8 cellular contexts compared by ENCODE assay signal in the genomic region with DNA sequence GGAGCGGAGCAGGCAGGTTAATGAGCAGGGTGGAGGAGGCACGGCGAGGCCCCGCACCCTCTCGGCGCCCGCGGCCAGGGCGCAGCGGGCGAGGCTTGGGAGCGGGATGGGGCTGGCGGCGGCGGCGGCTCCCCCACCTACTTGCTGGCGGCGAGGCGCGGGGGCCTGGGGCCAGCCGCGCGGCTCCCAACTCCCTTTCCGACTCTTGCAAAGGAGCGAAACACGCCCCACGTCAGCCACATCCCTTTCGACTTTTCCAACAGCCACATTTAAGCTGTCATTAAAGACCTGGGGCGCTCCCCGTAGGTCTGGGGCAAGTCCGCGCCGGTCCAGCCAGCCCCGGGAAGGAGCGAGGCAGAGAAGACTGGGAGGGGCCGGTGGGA. TPM values are rescaled to one million over a fixed set of nuclear protein-coding genes. Genes with fewer than 3 reads are reported as not detected.
DNase-seq lines count a peak whose midpoint lies in the region; ATAC-seq, FAIRE-seq and TF ChIP-seq lines count a peak whose summit lies in the region.

No MANE protein-coding gene starts in this region.

- TF ChIP-seq CTCF in PC-9 (conservative IDR thresholded peaks at IDR 0.05) (no peak), mammary epithelial cell (conservative IDR thresholded peaks at IDR 0.05 in 1 of 2, IDR thresholded peaks at IDR 0.05 in 1 of 2; ENCODE audit: extremely low read depth in 1 of 2, insufficient read depth in 1 of 2, low read depth in 1 of 2, low read length in 2 of 2) (no peak), keratinocyte (optimal IDR thresholded peaks at IDR 0.05 in 1 of 3, IDR thresholded peaks at IDR 0.05 in 1 of 3, conservative IDR thresholded peaks at IDR 0.05 in 1 of 3; ENCODE audit: extremely low read depth in 1 of 3, insufficient read depth in 2 of 3, low read length in 3 of 3) (no peak)

- peaks cover 4% of the 10 kb centered on the region for H3F3A ChIP-seq in PC-9 (ENCODE audit: insufficient read depth, low read depth)

- peak overlapping the region; percentile 75 for H3K27ac ChIP-seq in PC-9
- peak overlapping the region; percentile 80 for H3K27ac ChIP-seq in mammary epithelial cell (ENCODE audit: insufficient read depth, low read depth, low read length)
- peak overlapping the region; percentile 82 for H3K27ac ChIP-seq in keratinocyte (ENCODE audit: control insufficient read depth, insufficient read depth, low read length)

- H2AFZ ChIP-seq in PC-9: peak overlapping the region; percentile 86
- peak overlapping the region; percentile 75 for H2AFZ ChIP-seq in mammary epithelial cell (ENCODE audit: low read depth, low read length)
- H2AFZ ChIP-seq in keratinocyte (ENCODE audit: control insufficient read depth, low read length): no peak overlapping the region

- intact Hi-C loops in PC-9 (cut with micrococcal nuclease; ENCODE audit: unreplicated experiment) (loop anchor here (2.0 to 10.0 kb wide), 6 partner anchors 32 to 457 kb away; a partner anchor contains a TSS), mammary epithelial cell (cut with micrococcal nuclease) (loop anchor here (1.0 to 5.0 kb wide), 7 partner anchors 26 to 453 kb away; no protein-coding TSS in a partner anchor)

- H3K36me3 ChIP-seq in PC-9 (ENCODE audit: low read depth) (no peaks in the 10 kb centered on the region), mammary epithelial cell (ENCODE audit: insufficient read depth, low read length) (peaks cover 3% of the 10 kb centered on the region), keratinocyte (ENCODE audit: control insufficient read depth in 2 of 2, extremely low read depth in 1 of 2, insufficient read depth in 2 of 2, low read length in 2 of 2) (peaks cover 3 to 4% of the 10 kb centered on the region in 2 experiments)

- DNase-seq in AG20443 (ENCODE audit: low spot score) (peak; percentile 37), PC-9 (peak; percentile 30 to 45), mammary epithelial cell (peak; percentile 79), keratinocyte (ENCODE audit: low read depth, low spot score) (no peak)
- peak; percentile 18 for DNase-seq in stimulated activated naive CD8-positive, alpha-beta T cell treated with anti-CD3 and anti-CD28 coated beads, Interleukin-15, Interleukin-2, amounts not matched to agents 100 U/mL and 50 U/mL, for 24 hours

- POLR2A ChIA-PET in PC-9 (lab: Charles Lee; ENCODE audit: unreplicated experiment): interaction anchor here (0.6 to 0.7 kb wide), 2 partner anchors 19 to 68 kb away, joined by 3 to 4 read pairs; no protein-coding TSS in a partner anchor

- H3K4me3 ChIP-seq in PC-9 (peak overlapping the region; percentile 78), mammary epithelial cell (replicated peaks in 1 of 3; ENCODE audit: insufficient read depth in 1 of 3, low read depth in 2 of 3, low read length in 3 of 3) (peak overlapping the region; percentile 74 to 95 (median 89)), keratinocyte (ENCODE audit: control insufficient read depth in 2 of 3, extremely low read depth in 1 of 3, insufficient read depth in 2 of 3, low read depth in 1 of 3, low read length in 3 of 3) (peak overlapping the region; percentile 74 to 87 (median 79))

- H3K79me2 ChIP-seq in PC-9 (ENCODE audit: low read depth) (peaks cover 41% of the 10 kb centered on the region), mammary epithelial cell (ENCODE audit: insufficient read depth, low read length) (peaks cover 51% of the 10 kb centered on the region), keratinocyte (ENCODE audit: control insufficient read depth, insufficient read depth, low read length) (peaks cover 40% of the 10 kb centered on the region)

- no peaks in the 10 kb centered on the region for H3K9me1 ChIP-seq in keratinocyte (ENCODE audit: control insufficient read depth, extremely low read depth, insufficient read depth, low read length)

- in situ Hi-C loops in mammary epithelial cell (cut with MboI; ENCODE audit: low sequenced_read_pairs in 2 of 2): loop anchor here in 1 of 2 donors (10.0 kb wide), 1 partner anchor 64 kb away; no protein-coding TSS in a partner anchor

- H3K9me3 ChIP-seq in PC-9 (ENCODE audit: insufficient read depth, low read depth): no peaks in the 10 kb centered on the region
- no peaks in the 10 kb centered on the region for H3K9me3 ChIP-seq in mammary epithelial cell (replicated peaks; ENCODE audit: insufficient read depth, low read length)
- H3K9me3 ChIP-seq in keratinocyte (ENCODE audit: control insufficient read depth, low read depth, low read length): no peaks in the 10 kb centered on the region

- H3K4me1 ChIP-seq in PC-9 (replicated peaks; ENCODE audit: insufficient read depth) (peaks cover 26% of the 10 kb centered on the region), mammary epithelial cell (ENCODE audit: insufficient read depth, low read length) (peaks cover 23% of the 10 kb centered on the region), keratinocyte (ENCODE audit: control insufficient read depth, extremely low read depth, insufficient read depth, low read length) (peaks cover 35% of the 10 kb centered on the region)

- BruUV-seq in PC-9 (replicated peaks; lab: Mats Ljungman, UMichigan): no TSS peak
- BruUV-seq in mammary epithelial cell (replicated peaks; lab: Mats Ljungman, UMichigan): no TSS peak

- CTCF ChIA-PET in PC-9 (lab: Charles Lee): interaction anchor here (0.7 kb wide), 2 partner anchors 31 to 143 kb away, joined by 3 to 8 read pairs; no protein-coding TSS in a partner anchor
- CTCF ChIA-PET in mammary epithelial cell (lab: Charles Lee; ENCODE audit: low non-redundant PET): interaction anchor here (0.7 kb wide), 1 partner anchor 68 kb away, joined by 12 read pairs; no protein-coding TSS in a partner anchor

- FAIRE-seq in keratinocyte (lab: Jason Lieb, UNC): no peak

- H3K4me2 ChIP-seq in PC-9 (peak overlapping the region; percentile 87), mammary epithelial cell (ENCODE audit: insufficient read depth, low read depth, low read length) (peak overlapping the region; percentile 96), keratinocyte (ENCODE audit: control insufficient read depth, extremely low read depth, insufficient read depth, low read depth, low read length) (peak overlapping the region; percentile 85)

- no CpG with 5 or more reads among the region's 36 CpGs for WGBS in mammary epithelial cell (ENCODE audit: low coverage, missing lambda C conversion rate)

- H3K9ac ChIP-seq in mammary epithelial cell (ENCODE audit: insufficient read depth, low read length) (peak overlapping the region; percentile 85), keratinocyte (ENCODE audit: control insufficient read depth, extremely low read depth, insufficient read depth, low read length) (peak overlapping the region; percentile 82)

- dilution Hi-C loops in mammary epithelial cell (cut with HindIII; ENCODE audit: low sequenced_read_pairs) (no loop called here), keratinocyte (cut with MboI; ENCODE audit: extremely low pct_ligation_motif_present, low sequenced_read_pairs) (no loop called here)

- peak; percentile 26 for ATAC-seq in GM19035 (IDR thresholded peaks at IDR 0.05; ENCODE audit: unreplicated experiment)
- no peak for ATAC-seq in stimulated activated naive CD8-positive, alpha-beta T cell treated with anti-CD3 and anti-CD28 coated beads, Interleukin-15, Interleukin-2, amounts not matched to agents 100 U/mL and 50 U/mL, for 24 hours
- no peak for ATAC-seq in HG03469 (IDR thresholded peaks at IDR 0.05; ENCODE audit: unreplicated experiment)
- ATAC-seq in GM21528 (IDR thresholded peaks at IDR 0.05; ENCODE audit: low FRiP score, unreplicated experiment): no peak

- no peaks in the 10 kb centered on the region for H3K27me3 ChIP-seq in PC-9 (ENCODE audit: insufficient read depth, low read depth)
- H3K27me3 ChIP-seq in mammary epithelial cell (ENCODE audit: insufficient read depth, low read length): no peaks in the 10 kb centered on the region
- no peaks in the 10 kb centered on the region for H3K27me3 ChIP-seq in keratinocyte (ENCODE audit: control insufficient read depth, extremely low read depth, insufficient read depth, low read length)

- H3K9me2 ChIP-seq in PC-9 (ENCODE audit: insufficient read depth): no peaks in the 10 kb centered on the region

- H4K20me1 ChIP-seq in PC-9 (ENCODE audit: insufficient read depth) (no peaks in the 10 kb centered on the region), mammary epithelial cell (ENCODE audit: insufficient read depth, low read length) (no peaks in the 10 kb centered on the region), keratinocyte (ENCODE audit: control insufficient read depth, extremely low read depth, insufficient read depth, low read length) (no peaks in the 10 kb centered on the region)

RNA-seq across cellular contexts. Expression of a gene that starts 0.7 kb away (rescaled TPM):
- 20.5 and 20.7 TPM in 2 replicates for total RNA-seq in PC-9 (2021)
- 10 to 100 TPM; 35.3 to 64.6 TPM for total RNA-seq in mammary epithelial cell
- 62.2 TPM for polyA plus RNA-seq in mammary epithelial cell
- 97.8 TPM for polyA minus RNA-seq in mammary epithelial cell
- polyA plus RNA-seq in keratinocyte: 18.7 to 57.6 TPM (median 32.1 TPM) in 3 replicates
- 48.7 TPM for polyA plus RNA-seq in keratinocyte (2011; ENCODE audit: low read depth)
- 47.7 and 50.2 TPM in 2 replicates for polyA plus RNA-seq in keratinocyte (2011; cell fraction: cytosol; rRNA removed)
- 33.7 and 34.6 TPM in 2 replicates for polyA plus RNA-seq in keratinocyte (2011; cell fraction: nucleus; rRNA removed)
- 49.3 and 53.0 TPM in 2 replicates for polyA plus RNA-seq in keratinocyte (2012; ENCODE audit: low replicate concordance)
- 33.7 to 42.3 TPM (median 35.1 TPM) in 3 replicates for polyA minus RNA-seq in keratinocyte
- polyA minus RNA-seq in keratinocyte (2011; cell fraction: cytosol; rRNA and poly(A)+ RNA removed): 30.9 TPM
- polyA minus RNA-seq in keratinocyte (2011; cell fraction: nucleus; rRNA and poly(A)+ RNA removed): 25.3 and 31.6 TPM in 2 replicates
